ENCODE assay signal across 18 cellular contexts in the genomic region with DNA sequence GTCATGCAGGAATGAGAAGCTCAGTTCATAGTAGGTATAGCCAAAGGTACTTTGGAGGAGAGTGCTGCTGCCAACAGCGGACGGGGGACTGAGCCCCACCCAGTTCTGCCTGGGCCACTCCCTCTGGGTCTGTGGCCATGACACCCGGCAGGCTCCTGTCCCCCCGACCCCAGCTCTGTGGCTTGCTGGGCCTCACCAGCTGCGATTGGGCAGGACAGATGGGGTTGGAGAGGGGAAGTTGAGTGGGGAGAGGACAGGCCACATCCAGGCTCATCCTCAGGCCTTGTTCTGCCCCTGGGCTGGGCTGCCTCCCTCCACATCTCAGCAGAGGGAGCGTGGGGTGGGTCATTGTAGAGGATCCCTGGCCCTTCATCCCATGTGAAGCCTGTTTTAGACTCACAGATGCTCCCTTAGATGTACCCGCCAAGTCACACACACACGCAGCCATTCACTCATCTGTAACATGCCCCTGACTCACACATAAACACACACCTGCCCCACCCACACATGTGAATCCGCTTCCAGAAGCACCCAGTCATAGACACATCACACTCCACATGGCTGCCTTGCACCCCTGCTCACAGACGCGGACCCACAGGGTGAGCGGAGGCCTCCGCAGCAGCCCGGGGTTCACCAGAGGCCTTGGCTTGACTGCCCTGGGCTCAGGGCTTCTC. TPM values are rescaled to one million over a fixed set of nuclear protein-coding genes. Genes with fewer than 3 reads are reported as not detected.
A peak's percentile ranks its signal among the peaks of the same experiment; 100 is the strongest.
DNase-seq lines count a peak whose midpoint lies in the region; ATAC-seq and TF ChIP-seq lines count a peak whose summit lies in the region.
"Had no signal": no experiment of that assay in that cellular context is flagged by ENCODE, and none has a peak within 500 bp of the region (broad histone marks: within the 10 kb centered on the region; RNA-seq: fewer than 3 reads in every experiment).

No MANE protein-coding gene starts in this region.

- no peak overlapping the region for H3K18ac ChIP-seq in IMR-90 (ENCODE audit: low read depth, low read length)

- 69% methylated on average over 6 of the region's 14 CpGs; no CpG with 5 or more reads in 1 of the 2 experiments for WGBS in IMR-90 (ENCODE audit: extremely low coverage in 2 of 2, insufficient read length in 1 of 2), 2 experiments
- 77% methylated on average over 12 of the region's 14 CpGs for WGBS in mammary epithelial cell (ENCODE audit: low coverage, missing lambda C conversion rate)

- H3K79me1 ChIP-seq in IMR-90 (ENCODE audit: low read depth in 1 of 2, low read length in 2 of 2), result no peaks in the 10 kb centered on the region

- CTCF ChIA-PET in activated CD4-positive, alpha-beta T cell treated with anti-CD3 and anti-CD28 coated beads, Interleukin-2, amount 10 ng/mL, durations not matched to agents 7 days and 5 days (lab: Charles Lee), result no interaction called here
- CTCF ChIA-PET in IMR-90 (lab: Yijun Ruan, JAX), result no interaction called here
- CTCF ChIA-PET in mammary epithelial cell (lab: Charles Lee; ENCODE audit: low non-redundant PET), result no interaction called here

- no peak overlapping the region for H2BK15ac ChIP-seq in IMR-90 (ENCODE audit: low read depth, low read length)

- H4K91ac ChIP-seq in IMR-90 (ENCODE audit: insufficient read depth, low read depth, low read length), result no peak overlapping the region

- H3K27ac ChIP-seq in IMR-90 (ENCODE audit: insufficient read depth, low read length) (no peak overlapping the region), mammary epithelial cell (ENCODE audit: insufficient read depth, low read depth, low read length) (no peak overlapping the region), Peyer's patch (no peak overlapping the region)
- H3K27ac ChIP-seq: body of pancreas, left lung had no signal

- no peaks in the 10 kb centered on the region for H3K36me3 Mint-ChIP-seq in activated CD4-positive, alpha-beta T cell treated with anti-CD3 and anti-CD28 coated beads, Interleukin-2, amount 10 ng/mL, durations not matched to agents 7 days and 5 days (ENCODE audit: low read depth)
- H3K36me3 Mint-ChIP-seq in natural killer cell, result no peaks in the 10 kb centered on the region

- no peaks in the 10 kb centered on the region for H3K9me3 Mint-ChIP-seq in activated CD4-positive, alpha-beta T cell treated with anti-CD3 and anti-CD28 coated beads, Interleukin-2, amount 10 ng/mL, durations not matched to agents 7 days and 5 days
- H3K9me3 Mint-ChIP-seq in natural killer cell, result no peaks in the 10 kb centered on the region

- H4K8ac ChIP-seq in IMR-90 (ENCODE audit: low read depth in 2 of 2, low read length in 2 of 2), result no peak overlapping the region

- H2BK5ac ChIP-seq in IMR-90 (ENCODE audit: low read depth, low read length, poor library complexity, severe bottlenecking), result no peak overlapping the region

- BruUV-seq in IMR-90 (replicated peaks; lab: Mats Ljungman, UMichigan), result no TSS peak
- no TSS peak for BruUV-seq in mammary epithelial cell (replicated peaks; lab: Mats Ljungman, UMichigan)

- H4K5ac ChIP-seq in IMR-90 (ENCODE audit: low read depth, low read length), result no peak overlapping the region

- TF ChIP-seq RAD21 in IMR-90 (IDR thresholded peaks at IDR 0.05; ENCODE audit: low read length), result no peak

- H3K27me3 ChIP-seq in IMR-90 (ENCODE audit: control insufficient read depth, insufficient read depth, low read length), result peaks cover 20% of the 10 kb centered on the region; the same call in 1 of the 2 replicates
- no peaks in the 10 kb centered on the region for H3K27me3 ChIP-seq in mammary epithelial cell (ENCODE audit: insufficient read depth, low read length)
- no peaks in the 10 kb centered on the region for H3K27me3 ChIP-seq in Peyer's patch
- H3K27me3 ChIP-seq: body of pancreas had no signal

- no peaks in the 10 kb centered on the region for H3K4me1 Mint-ChIP-seq in activated CD4-positive, alpha-beta T cell treated with anti-CD3 and anti-CD28 coated beads, Interleukin-2, amount 10 ng/mL, durations not matched to agents 7 days and 5 days
- peaks cover 0 to 16% of the 10 kb centered on the region in 2 donors for H3K4me1 Mint-ChIP-seq in natural killer cell

- no peak overlapping the region for H3K4ac ChIP-seq in IMR-90 (ENCODE audit: low read depth, low read length)

- H4K20me1 ChIP-seq in IMR-90 (ENCODE audit: insufficient read depth, low read length) (no peaks in the 10 kb centered on the region), mammary epithelial cell (ENCODE audit: insufficient read depth, low read length) (no peaks in the 10 kb centered on the region)

- TF ChIP-seq CTCF in IMR-90 (conservative IDR thresholded peaks at IDR 0.05; ENCODE audit: low read depth, low read length), result no peak
- no peak for TF ChIP-seq CTCF in mammary epithelial cell (conservative IDR thresholded peaks at IDR 0.05 in 1 of 2, IDR thresholded peaks at IDR 0.05 in 1 of 2; ENCODE audit: extremely low read depth in 1 of 2, insufficient read depth in 1 of 2, low read depth in 1 of 2, low read length in 2 of 2)
- TF ChIP-seq CTCF in Peyer's patch (IDR thresholded peaks at IDR 0.05), result no peak
- TF ChIP-seq CTCF in natural killer cell (IDR thresholded peaks at IDR 0.05), result no peak

- H3K4me1 ChIP-seq in IMR-90 (ENCODE audit: control insufficient read depth, insufficient read depth, low read length) (peaks cover 7% of the 10 kb centered on the region), mammary epithelial cell (ENCODE audit: insufficient read depth, low read length) (peaks cover 13% of the 10 kb centered on the region), Peyer's patch (no peaks in the 10 kb centered on the region)

- ATAC-seq in IMR-90 (ENCODE audit: low read depth) (no peak), natural killer cell (no peak), GM18867 (IDR thresholded peaks at IDR 0.05; ENCODE audit: unreplicated experiment) (no peak)
- ATAC-seq: body of pancreas, HCT116, left lung had no signal

- peak; percentile 51 for DNase-seq in activated CD4-positive, alpha-beta T cell treated with anti-CD3 and anti-CD28 coated beads for 48 hours
- DNase-seq in activated CD4-positive, alpha-beta T cell treated with anti-CD3 and anti-CD28 coated beads, Interleukin-2, amount 10 ng/mL, durations not matched to agents 7 days and 5 days, result no peak
- peak; percentile 94 for DNase-seq in IMR-90
- DNase-seq in mammary epithelial cell, result peak; percentile 71
- peak; percentile 49 for DNase-seq in renal cortical epithelial cell (ENCODE audit: low read depth)
- no peak for DNase-seq in Peyer's patch
- DNase-seq in natural killer cell, result no peak
- DNase-seq: activated CD8-positive, alpha-beta memory T cell treated with anti-CD3 and anti-CD28 coated beads, Interleukin-2, amount 50 U/mL, for 4 hours; body of pancreas; DMS153; effector memory CD4-positive, alpha-beta T cell; head of caudate nucleus; NCI-H1105 treated with DMSO at 0.1 percent for 48 hours; NCI-H524; SHP77 treated with DMSO at 0.1 percent for 48 hours had no signal

- H3K27ac Mint-ChIP-seq in activated CD4-positive, alpha-beta T cell treated with anti-CD3 and anti-CD28 coated beads, Interleukin-2, amount 10 ng/mL, durations not matched to agents 7 days and 5 days, result no peak overlapping the region
- no peak overlapping the region for H3K27ac Mint-ChIP-seq in natural killer cell

- H3K14ac ChIP-seq in IMR-90 (replicated peaks; ENCODE audit: low read depth, low read length), result no peak overlapping the region

- no peak overlapping the region for H3K23ac ChIP-seq in IMR-90 (ENCODE audit: low read depth, low read length)

- no peak overlapping the region for H2BK120ac ChIP-seq in IMR-90 (ENCODE audit: low read depth, low read length)

- intact Hi-C loops in IMR-90 (cut with micrococcal nuclease) (no loop called here), mammary epithelial cell (cut with micrococcal nuclease) (no loop called here), natural killer cell (cut with micrococcal nuclease) (no loop called here)

- H3K56ac ChIP-seq in IMR-90 (ENCODE audit: extremely low read depth, insufficient read depth, low read length), result no peak overlapping the region

- POLR2A ChIA-PET in activated CD4-positive, alpha-beta T cell treated with anti-CD3 and anti-CD28 coated beads, Interleukin-2, amount 10 ng/mL, durations not matched to agents 7 days and 5 days (lab: Charles Lee), result no interaction called here
- POLR2A ChIA-PET in IMR-90 (lab: Charles Lee; ENCODE audit: unreplicated experiment), result no interaction called here

- peak overlapping the region; percentile 5 for H2AK9ac ChIP-seq in IMR-90 (replicated peaks; ENCODE audit: low read depth, low read length, poor library complexity)

- TF ChIP-seq POLR2A in IMR-90 (IDR thresholded peaks at IDR 0.05; ENCODE audit: low read depth, low read length), result no peak
- TF ChIP-seq POLR2A in Peyer's patch (IDR thresholded peaks at IDR 0.05), result no peak

- no peaks in the 10 kb centered on the region for H3K36me3 ChIP-seq in IMR-90 (ENCODE audit: control insufficient read depth, insufficient read depth, low read length)
- H3K36me3 ChIP-seq in mammary epithelial cell (ENCODE audit: insufficient read depth, low read length), result no peaks in the 10 kb centered on the region
- no peaks in the 10 kb centered on the region for H3K36me3 ChIP-seq in Peyer's patch
- H3K36me3 ChIP-seq: left lung had no signal

- dilution Hi-C loops in IMR-90 (cut with HindIII; ENCODE audit: low sequenced_read_pairs, unreplicated experiment), result no loop called here
- dilution Hi-C loops in mammary epithelial cell (cut with HindIII; ENCODE audit: low sequenced_read_pairs), result no loop called here

- H3K4me2 ChIP-seq in IMR-90 (ENCODE audit: low read depth, low read length) (no peak overlapping the region), mammary epithelial cell (ENCODE audit: insufficient read depth, low read depth, low read length) (no peak overlapping the region)

- H3K9me3 ChIP-seq in IMR-90 (ENCODE audit: control insufficient read depth, insufficient read depth, low read length) (no peaks in the 10 kb centered on the region), mammary epithelial cell (replicated peaks; ENCODE audit: insufficient read depth, low read length) (no peaks in the 10 kb centered on the region), Peyer's patch (no peaks in the 10 kb centered on the region)
- H3K9me3 ChIP-seq: body of pancreas, left lung had no signal

- H3K4me3 ChIP-seq in IMR-90 (ENCODE audit: insufficient read depth, low read depth, low read length) (no peak overlapping the region), mammary epithelial cell (replicated peaks in 1 of 3; ENCODE audit: insufficient read depth in 1 of 3, low read depth in 2 of 3, low read length in 3 of 3) (no peak overlapping the region), Peyer's patch (no peak overlapping the region)
- H3K4me3 ChIP-seq: body of pancreas, left lung had no signal

- no peaks in the 10 kb centered on the region for H3K27me3 Mint-ChIP-seq in activated CD4-positive, alpha-beta T cell treated with anti-CD3 and anti-CD28 coated beads, Interleukin-2, amount 10 ng/mL, durations not matched to agents 7 days and 5 days
- H3K27me3 Mint-ChIP-seq in natural killer cell (ENCODE audit: low read depth in 2 of 2), result peaks cover 0 to 3% of the 10 kb centered on the region in 2 donors

- H3K9me1 ChIP-seq in IMR-90 (ENCODE audit: insufficient read depth, low read length), result peaks cover 14% of the 10 kb centered on the region; the same call in 1 of the 2 replicates

- no peak overlapping the region for H2AK5ac ChIP-seq in IMR-90 (ENCODE audit: low read depth, low read length)

- H3K4me3 Mint-ChIP-seq in activated CD4-positive, alpha-beta T cell treated with anti-CD3 and anti-CD28 coated beads, Interleukin-2, amount 10 ng/mL, durations not matched to agents 7 days and 5 days, result no peak overlapping the region
- no peak overlapping the region for H3K4me3 Mint-ChIP-seq in natural killer cell

- H2AFZ ChIP-seq in IMR-90 (replicated peaks; ENCODE audit: low read length, poor library complexity) (peak overlapping the region; percentile 5), mammary epithelial cell (ENCODE audit: low read depth, low read length) (no peak overlapping the region)

- no peak overlapping the region for H3K9ac ChIP-seq in IMR-90 (ENCODE audit: low read depth, low read length)
- H3K9ac ChIP-seq in mammary epithelial cell (ENCODE audit: insufficient read depth, low read length), result no peak overlapping the region

- in situ Hi-C loops in IMR-90 (cut with MboI; ENCODE audit: low sequenced_read_pairs) (no loop called here), mammary epithelial cell (cut with MboI; ENCODE audit: low sequenced_read_pairs in 2 of 2) (no loop called here)

- H3K79me2 ChIP-seq in mammary epithelial cell (ENCODE audit: insufficient read depth, low read length), result no peaks in the 10 kb centered on the region

- H2BK20ac ChIP-seq in IMR-90 (ENCODE audit: low read depth, low read length), result no peak overlapping the region

RNA-seq across cellular contexts. Expression of a gene that starts 48.8 kb away (rescaled TPM):
- 1 to 10 TPM; 5.4 to 6.6 TPM for total RNA-seq in activated CD4-positive, alpha-beta T cell treated with anti-CD3 and anti-CD28 coated beads, Interleukin-2, amount 10 ng/mL, durations not matched to agents 7 days and 5 days
- 0.28 and 0.54 TPM in 2 replicates for total RNA-seq in IMR-90 (2012; rRNA removed)
- 0.84 and 1.2 TPM in 2 replicates for polyA plus RNA-seq in IMR-90 (2012; rRNA removed)
- polyA plus RNA-seq in IMR-90 (2012; cell fraction: cytosol; rRNA removed), result 0.37 and 2.0 TPM in 2 replicates
- 2.7 and 3.2 TPM in 2 replicates for polyA plus RNA-seq in IMR-90 (2012; cell fraction: nucleus; rRNA removed; ENCODE audit: low replicate concordance)
- total RNA-seq in mammary epithelial cell, result 1 to 10 TPM; 1.0 to 2.0 TPM
- 0.74 TPM for polyA plus RNA-seq in mammary epithelial cell
- polyA minus RNA-seq in mammary epithelial cell, result not detected
- total RNA-seq in renal cortical epithelial cell, result 0.15 and 0.17 TPM in 2 replicates
- 1 to 10 TPM in 2 of 4 donors, under 1 TPM in 2; 0.18 to 9.1 (median 1.0) TPM for total RNA-seq in Peyer's patch
- 10 to 100 TPM; 23.4 to 67.2 (median 32.6) TPM for total RNA-seq in natural killer cell

Comparison
In these comparisons a context has a peak if more than half of its experiments do, and no peak if none do; other contexts are left out.
1. DNase-seq: peak in activated CD4-positive, alpha-beta T cell treated with anti-CD3 and anti-CD28 coated beads for 48 hours (single experiment), IMR-90 (single experiment), mammary epithelial cell (single experiment) and renal cortical epithelial cell (single experiment); none in activated CD4-positive, alpha-beta T cell treated with anti-CD3 and anti-CD28 coated beads, Interleukin-2, amount 10 ng/mL, durations not matched to agents 7 days and 5 days (single experiment), Peyer's patch (0 of 3) and natural killer cell (single experiment).